14 cellular contexts compared by ENCODE assay signal in the genomic region with DNA sequence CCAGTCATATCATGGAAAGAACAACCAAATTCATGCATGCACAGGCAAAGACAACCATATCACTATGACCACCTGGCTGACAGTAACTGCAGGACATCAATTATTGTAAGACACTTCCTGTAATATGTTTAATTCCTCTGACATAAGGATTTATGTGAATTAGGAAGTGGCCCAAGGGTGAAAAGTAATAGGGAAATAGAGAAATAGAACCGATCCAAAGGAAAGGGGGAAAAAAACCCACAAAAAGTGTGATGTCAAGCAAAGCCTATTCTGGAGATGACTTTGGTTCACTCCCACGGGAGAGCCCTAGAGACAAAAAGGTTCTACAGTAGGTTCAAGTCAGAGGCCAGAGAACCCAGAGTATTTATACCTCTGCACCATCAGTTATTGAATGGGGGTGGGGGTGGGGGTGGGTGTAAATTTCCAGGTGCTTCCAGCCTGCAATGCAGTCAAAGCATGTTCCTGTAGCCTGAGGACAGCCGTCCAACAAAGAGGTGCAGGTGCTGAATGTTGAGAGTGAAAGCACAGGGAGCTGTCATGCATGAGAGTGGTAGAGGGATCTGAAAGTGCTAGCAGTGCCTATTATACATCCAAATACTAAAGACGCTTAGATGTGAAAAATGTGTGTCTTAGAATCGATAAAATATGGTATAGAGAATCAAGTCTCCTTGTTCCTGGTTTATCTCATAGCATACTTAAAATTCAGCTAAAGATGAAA.
DNase-seq lines count a peak whose midpoint lies in the region; ATAC-seq, FAIRE-seq and TF ChIP-seq lines count a peak whose summit lies in the region.
"Had no signal": no experiment of that assay in that cellular context is flagged by ENCODE, and none has a peak within 500 bp of the region (broad histone marks: within the 10 kb centered on the region; RNA-seq: fewer than 3 reads in every experiment).

No MANE protein-coding gene starts in this region.

- FAIRE-seq in GM12891 (lab: Jason Lieb, UNC): peak; percentile 67
- FAIRE-seq: H1 had no signal

- TF ChIP-seq CTCF in testis (IDR thresholded peaks at IDR 0.05) (no peak), left ventricle myocardium inferior (IDR thresholded peaks at IDR 0.05; ENCODE audit: borderline replicate concordance) (no peak)

- H3K27ac ChIP-seq in testis: no peak overlapping the region
- H3K27ac ChIP-seq in left ventricle myocardium inferior (replicated peaks): no peak overlapping the region

- no peaks in the 10 kb centered on the region for H3K9me3 ChIP-seq in testis
- peaks cover 16% of the 10 kb centered on the region for H3K9me3 ChIP-seq in left ventricle myocardium inferior (replicated peaks)

- WGBS in testis, 2 donors: 85 to 90% methylated on average over 5 of the region's 5 CpGs

- H3K27me3 ChIP-seq in testis (no peaks in the 10 kb centered on the region), left ventricle myocardium inferior (ENCODE audit: low read depth) (no peaks in the 10 kb centered on the region)

- H3K4me1 ChIP-seq in testis (no peaks in the 10 kb centered on the region), left ventricle myocardium inferior (no peaks in the 10 kb centered on the region)

- TF ChIP-seq POLR2A in GM12891 (IDR thresholded peaks at IDR 0.05; ENCODE audit: low read depth, low read length) (no peak), testis (IDR thresholded peaks at IDR 0.05) (no peak)

- H3K36me3 ChIP-seq in testis (ENCODE audit: low read depth, missing control alignments) (no peaks in the 10 kb centered on the region), left ventricle myocardium inferior (peaks cover 4% of the 10 kb centered on the region)

- ATAC-seq in GM19328 (IDR thresholded peaks at IDR 0.05; ENCODE audit: unreplicated experiment) (peak; percentile 90), HG02798 (IDR thresholded peaks at IDR 0.05; ENCODE audit: poor library complexity, unreplicated experiment) (peak; percentile 88), HG03558 (IDR thresholded peaks at IDR 0.05; ENCODE audit: extremely low read depth, unreplicated experiment) (peak; percentile 80)

- intact Hi-C loops in testis (cut with DNase I; ENCODE audit: low total_unique reads) (no loop called here), left ventricle myocardium inferior (cut with micrococcal nuclease) (no loop called here)

- DNase-seq in GM12891 (ENCODE audit: insufficient read length, low spot score): peak; percentile 21
- no peak for DNase-seq in COLO829 (ENCODE audit: low spot score)
- DNase-seq in testis: no peak
- DNase-seq in left ventricle myocardium inferior: no peak
- no peak for DNase-seq in NCI-H1105 (lab: John Stamatoyannopoulos, UW)
- DNase-seq: activated CD4-positive, alpha-beta T cell treated with anti-CD3 and anti-CD28 coated beads for 48 hours; endodermal cell; NCI-H1048; stimulated activated CD4-positive, alpha-beta T cell treated with anti-CD3 and anti-CD28 coated beads, Interleukin-4, amount 100 ng/mL, for 1 hour; trophoblast cell had no signal

- H3K4me3 ChIP-seq in testis (no peak overlapping the region), left ventricle myocardium inferior (no peak overlapping the region)

TF ChIP-seq in GM12891, 5 proteins besides CTCF, POLR2A, EP300 and RAD21:
- TF ChIP-seq SPI1 (IDR thresholded peaks at IDR 0.05; ENCODE audit: low read depth, low read length) (peak; percentile 86), POU2F2 (IDR thresholded peaks at IDR 0.05; ENCODE audit: low read depth, low read length) (no peak; the same call in 1 of the 2 replicates), PAX5 (IDR thresholded peaks at IDR 0.05; ENCODE audit: insufficient read depth, low read length, severe bottlenecking) (peak; percentile 47)
